In genomic region chr10:131089861-131090260, GRCh38 we compare ENCODE assay signal across 24 cellular contexts.
DNase-seq lines count a peak whose midpoint lies in the region; ATAC-seq and TF ChIP-seq lines count a peak whose summit lies in the region.
"Had no signal": no experiment of that assay in that cellular context is flagged by ENCODE, and none has a peak within 500 bp of the region (broad histone marks: within the 10 kb centered on the region; RNA-seq: fewer than 3 reads in every experiment).

No MANE protein-coding gene starts in this region.

- H3K27me3 Mint-ChIP-seq in stimulated activated naive B cell treated with anti-CD40 and anti-IgM and Interleukin-4, amounts not matched to agents 10 μg/mL and 1 μg/mL and 100 μg/mL, for 72 hours, result no peaks in the 10 kb centered on the region
- no peaks in the 10 kb centered on the region for H3K27me3 Mint-ChIP-seq in MCF 10A (ENCODE audit: insufficient read depth, unreplicated experiment)
- H3K27me3 Mint-ChIP-seq: CD4-positive, CD25-positive, alpha-beta regulatory T cell had no signal

- intact Hi-C loops in MCF 10A (cut with micrococcal nuclease) (no loop called here), spleen (cut with DNase I; ENCODE audit: low total_unique reads) (no loop called here)

- no peak overlapping the region for H3K4me3 Mint-ChIP-seq in stimulated activated naive B cell treated with anti-CD40 and anti-IgM and Interleukin-4, amounts not matched to agents 10 μg/mL and 1 μg/mL and 100 μg/mL, for 72 hours
- no peak overlapping the region for H3K4me3 Mint-ChIP-seq in MCF 10A (ENCODE audit: unreplicated experiment)
- H3K4me3 Mint-ChIP-seq: CD4-positive, CD25-positive, alpha-beta regulatory T cell; CD8-positive, alpha-beta memory T cell; H9; HFFc6 had no signal

- no peak overlapping the region for H3K27ac Mint-ChIP-seq in stimulated activated naive B cell treated with anti-CD40 and anti-IgM and Interleukin-4, amounts not matched to agents 10 μg/mL and 1 μg/mL and 100 μg/mL, for 72 hours
- no peak overlapping the region for H3K27ac Mint-ChIP-seq in MCF 10A (ENCODE audit: low read depth, unreplicated experiment)
- H3K27ac Mint-ChIP-seq: CD8-positive, alpha-beta memory T cell; HFFc6 had no signal

- BruUV-seq in MCF 10A (replicated peaks; lab: Mats Ljungman, UMichigan), result no TSS peak

- WGBS in neuronal stem cell (ENCODE audit: extremely low coverage in 2 of 2, insufficient read length in 2 of 2, insufficient replicate concordance in 1 of 2), 2 donors, result no CpG with 5 or more reads among the region's 14 CpGs
- 90 to 93% (median 92%) methylated on average over 9 to 14 of the region's 14 CpGs for WGBS in spleen, 5 donors

- no peaks in the 10 kb centered on the region for H3K36me3 Mint-ChIP-seq in stimulated activated naive B cell treated with anti-CD40 and anti-IgM and Interleukin-4, amounts not matched to agents 10 μg/mL and 1 μg/mL and 100 μg/mL, for 72 hours
- no peaks in the 10 kb centered on the region for H3K36me3 Mint-ChIP-seq in MCF 10A (ENCODE audit: insufficient read depth, unreplicated experiment)
- H3K36me3 Mint-ChIP-seq: CD4-positive, CD25-positive, alpha-beta regulatory T cell; CD8-positive, alpha-beta memory T cell had no signal

- H2BK15ac ChIP-seq in neuronal stem cell (ENCODE audit: low read length), result no peak overlapping the region

- no peak overlapping the region for H3K18ac ChIP-seq in neuronal stem cell (ENCODE audit: low read length)

- CTCF ChIA-PET in MCF 10A (lab: Yijun Ruan, JAX), result interaction anchor here (0.6 kb wide), 2 partner anchors 166 to 201 kb away, joined by 3 read pairs; no protein-coding TSS in a partner anchor

- H3K27ac ChIP-seq in BLaER1 (no peak overlapping the region), neuronal stem cell (replicated peaks; ENCODE audit: low read length) (no peak overlapping the region), spleen (no peak overlapping the region)
- H3K27ac ChIP-seq: A549, C4-2B had no signal

- ATAC-seq in stimulated activated naive B cell treated with anti-CD40 and anti-IgM and Interleukin-4, amounts not matched to agents 10 μg/mL and 1 μg/mL and 100 μg/mL, for 72 hours (replicated peaks), result no peak
- ATAC-seq: A549, GM12878 had no signal

- H3K4me1 ChIP-seq in BLaER1, result peaks cover 68% of the 10 kb centered on the region
- peaks cover 0 to 3% of the 10 kb centered on the region in 2 donors for H3K4me1 ChIP-seq in neuronal stem cell (ENCODE audit: control insufficient read depth in 2 of 2, insufficient read depth in 1 of 2, low read depth in 1 of 2, low read length in 2 of 2)
- H3K4me1 ChIP-seq in spleen, result peaks cover 0 to 17% (median 11%) of the 10 kb centered on the region in 6 donors
- H3K4me1 ChIP-seq: A549, BE2C had no signal

- peak overlapping the region; percentile 3 for H2AK5ac ChIP-seq in neuronal stem cell (ENCODE audit: low read depth, low read length)

- no peak overlapping the region for H2BK120ac ChIP-seq in neuronal stem cell (ENCODE audit: low read depth, low read length)

- peak; percentile 31 for DNase-seq in H7
- peak; percentile 5 for DNase-seq in dedifferentiated amniotic fluid mesenchymal stem cell (ENCODE audit: extremely low spot score)
- no peak for DNase-seq in neuronal stem cell (ENCODE audit: low spot score)
- no peak for DNase-seq in stimulated activated naive B cell treated with anti-CD40 and anti-IgM and Interleukin-4, amounts not matched to agents 10 μg/mL and 1 μg/mL and 100 μg/mL, for 72 hours
- DNase-seq in MCF 10A (ENCODE audit: unreplicated experiment), result no peak
- no peak for DNase-seq in spleen
- no peak for DNase-seq in NAMALWA (ENCODE audit: low spot score)
- DNase-seq: 8988T; ACHN; AML-193; BE2C; CD4-positive, CD25-positive, alpha-beta regulatory T cell; CD8-positive, alpha-beta memory T cell; DMS 273 treated with DMSO at 0.1 percent for 48 hours; DMS79; EL; GDM1; GOT3; H9; HFFc6 had no signal

- POLR2A ChIA-PET in MCF 10A (lab: Yijun Ruan, JAX), result no interaction called here

- H3K36me3 ChIP-seq in BLaER1, result no peaks in the 10 kb centered on the region
- H3K36me3 ChIP-seq in H7 (replicated peaks; ENCODE audit: control insufficient read depth, insufficient read depth, low read length), result no peaks in the 10 kb centered on the region
- H3K36me3 ChIP-seq in neuronal stem cell (replicated peaks in 1 of 2; ENCODE audit: control insufficient read depth in 2 of 2, insufficient read depth in 2 of 2, low read length in 2 of 2), result no peaks in the 10 kb centered on the region
- no peaks in the 10 kb centered on the region for H3K36me3 ChIP-seq in spleen
- H3K36me3 ChIP-seq: BE2C had no signal

- no peak overlapping the region for H3K23ac ChIP-seq in neuronal stem cell (ENCODE audit: low read depth, low read length, poor library complexity)

- no peaks in the 10 kb centered on the region for H3K9me3 ChIP-seq in BLaER1
- H3K9me3 ChIP-seq in neuronal stem cell (replicated peaks in 1 of 2; ENCODE audit: control insufficient read depth in 2 of 2, insufficient read depth in 1 of 2, low read depth in 1 of 2, low read length in 2 of 2), result no peaks in the 10 kb centered on the region
- H3K9me3 ChIP-seq in spleen, result no peaks in the 10 kb centered on the region
- H3K9me3 ChIP-seq: A549, BE2C had no signal

- H4K8ac ChIP-seq in neuronal stem cell (ENCODE audit: low read depth, low read length), result no peak overlapping the region

- no peak overlapping the region for H3K14ac ChIP-seq in neuronal stem cell (ENCODE audit: low read length)

- no peaks in the 10 kb centered on the region for H4K20me1 ChIP-seq in BLaER1

- no peaks in the 10 kb centered on the region for H3K4me1 Mint-ChIP-seq in stimulated activated naive B cell treated with anti-CD40 and anti-IgM and Interleukin-4, amounts not matched to agents 10 μg/mL and 1 μg/mL and 100 μg/mL, for 72 hours
- peaks cover 7% of the 10 kb centered on the region for H3K4me1 Mint-ChIP-seq in MCF 10A (ENCODE audit: insufficient read depth, unreplicated experiment)
- H3K4me1 Mint-ChIP-seq: CD4-positive, CD25-positive, alpha-beta regulatory T cell; CD8-positive, alpha-beta memory T cell had no signal

- H3K9ac ChIP-seq in BLaER1, result no peak overlapping the region
- no peak overlapping the region for H3K9ac ChIP-seq in neuronal stem cell (ENCODE audit: low read depth, low read length, poor library complexity)

- no peak overlapping the region for H4K91ac ChIP-seq in neuronal stem cell (ENCODE audit: low read depth, low read length, poor library complexity)

- H3K9me3 Mint-ChIP-seq in stimulated activated naive B cell treated with anti-CD40 and anti-IgM and Interleukin-4, amounts not matched to agents 10 μg/mL and 1 μg/mL and 100 μg/mL, for 72 hours, result peaks cover 1 to 4% of the 10 kb centered on the region in 2 donors
- no peaks in the 10 kb centered on the region for H3K9me3 Mint-ChIP-seq in MCF 10A (ENCODE audit: unreplicated experiment)

- TF ChIP-seq POLR2A in spleen (IDR thresholded peaks at IDR 0.05), result no peak

- H3K4me2 ChIP-seq in BLaER1 (peak overlapping the region; percentile 87), neuronal stem cell (ENCODE audit: insufficient read depth, low read length, poor library complexity, severe bottlenecking) (no peak overlapping the region)
- H3K4me2 ChIP-seq: A549 had no signal

- no peak overlapping the region for H3K4ac ChIP-seq in neuronal stem cell (ENCODE audit: low read length)

- no peak overlapping the region for H3K4me3 ChIP-seq in BLaER1
- no peak overlapping the region for H3K4me3 ChIP-seq in H7 (ENCODE audit: insufficient read depth, low read depth, low read length)
- no peak overlapping the region for H3K4me3 ChIP-seq in neuronal stem cell (ENCODE audit: low read length in 2 of 2)
- no peak overlapping the region for H3K4me3 ChIP-seq in spleen
- H3K4me3 ChIP-seq: A549, GM12878 had no signal

- no peaks in the 10 kb centered on the region for H3K79me1 ChIP-seq in neuronal stem cell (ENCODE audit: low read depth, low read length)

- no peaks in the 10 kb centered on the region for H3K27me3 ChIP-seq in BLaER1
- H3K27me3 ChIP-seq in H7 (ENCODE audit: control insufficient read depth, insufficient read depth, low read length), result no peaks in the 10 kb centered on the region
- no peaks in the 10 kb centered on the region for H3K27me3 ChIP-seq in neuronal stem cell (ENCODE audit: control insufficient read depth in 3 of 3, insufficient read depth in 3 of 3, low read depth in 1 of 3, low read length in 3 of 3)
- no peaks in the 10 kb centered on the region for H3K27me3 ChIP-seq in spleen (replicated peaks in 1 of 7)
- H3K27me3 ChIP-seq: BE2C had no signal

- no peak for TF ChIP-seq CTCF in MCF 10A (IDR thresholded peaks at IDR 0.05; ENCODE audit: unreplicated experiment)
- no peak for TF ChIP-seq CTCF in spleen (IDR thresholded peaks at IDR 0.05 in 8 of 11, conservative IDR thresholded peaks at IDR 0.05 in 3 of 11)

- no peak overlapping the region for H2BK5ac ChIP-seq in neuronal stem cell (ENCODE audit: low read length)

- H2BK12ac ChIP-seq in neuronal stem cell (ENCODE audit: low read length), result no peak overlapping the region

- H2AFZ ChIP-seq in neuronal stem cell (ENCODE audit: low read length), result no peak overlapping the region

Comparison
In these comparisons a context has a peak if more than half of its experiments do, and no peak if none do; other contexts are left out.
1. DNase-seq: peak in H7 (single experiment) and dedifferentiated amniotic fluid mesenchymal stem cell (single experiment); none in neuronal stem cell (single experiment), stimulated activated naive B cell treated with anti-CD40 and anti-IgM and Interleukin-4, amounts not matched to agents 10 μg/mL and 1 μg/mL and 100 μg/mL, for 72 hours (single experiment), MCF 10A (single experiment), spleen (single experiment) and NAMALWA (single experiment).